1 cellular context compared by ENCODE assay signal in genomic region chr3:191741847-191742350, GRCh38.
TF ChIP-seq lines count a peak whose summit lies in the region.
"Not testable (repeated sequence)": the region's sequence is repeated elsewhere in the genome, so short reads cannot be mapped to it uniquely, and the experiment has no call there.

No MANE protein-coding gene starts in this region.

TF ChIP-seq in HepG2, 621 proteins besides CTCF, POLR2A, EP300 and RAD21 (continued from another document and continues in another):
- TF ChIP-seq HNF1B (CRISPR knock-in tag; IDR thresholded peaks at IDR 0.05) (peak; percentile 94), HOMEZ (CRISPR knock-in tag; IDR thresholded peaks at IDR 0.05; ENCODE audit: low read depth) (peak; percentile 97), IRF2 (CRISPR knock-in tag; IDR thresholded peaks at IDR 0.05) (peak; percentile 28; the same call in 1 of the 2 replicates), CEBPB (IDR thresholded peaks at IDR 0.05; ENCODE audit: borderline replicate concordance, low read depth, low read length) (peak; percentile 3; the same call in 1 of the 2 replicates), ZFY (CRISPR knock-in tag; IDR thresholded peaks at IDR 0.05) (peak; percentile 55), ZNF614 (CRISPR knock-in tag; IDR thresholded peaks at IDR 0.05; ENCODE audit: borderline replicate concordance) (peak; percentile 71), ZGPAT (CRISPR knock-in tag; IDR thresholded peaks at IDR 0.05) (peak; percentile 51), NCOR1 (IDR thresholded peaks at IDR 0.05; ENCODE audit: borderline replicate concordance, low read length) (peak; percentile 32; the same call in 1 of the 2 replicates), ZNF264 (CRISPR knock-in tag; IDR thresholded peaks at IDR 0.05) (peak; percentile 57; the same call in 1 of the 2 replicates), ZNF503 (CRISPR knock-in tag; IDR thresholded peaks at IDR 0.05) (peak; percentile 51; the same call in 1 of the 2 replicates), SIX1 (CRISPR knock-in tag; IDR thresholded peaks at IDR 0.05; ENCODE audit: borderline replicate concordance) (peak; percentile 57; the same call in 1 of the 2 replicates), MAF1 (CRISPR knock-in tag; IDR thresholded peaks at IDR 0.05; ENCODE audit: borderline replicate concordance) (peak; percentile 8; the same call in 1 of the 2 replicates), HDAC2 (CRISPR knock-in tag; IDR thresholded peaks at IDR 0.05) (peak; percentile 67; the same call in 1 of the 2 replicates), FOXJ3 (CRISPR knock-in tag; IDR thresholded peaks at IDR 0.05; ENCODE audit: borderline replicate concordance) (peak; percentile 73; the same call in 1 of the 2 replicates), PATZ1 (CRISPR knock-in tag; IDR thresholded peaks at IDR 0.05) (peak; percentile 38; the same call in 1 of the 2 replicates), RFXAP (CRISPR knock-in tag; IDR thresholded peaks at IDR 0.05; ENCODE audit: borderline replicate concordance) (0 out of 2 replicates have a peak, but pooled peaks have one; percentile 40), ATF3 (CRISPR knock-in tag; IDR thresholded peaks at IDR 0.05) (peak; percentile 72), GFI1 (CRISPR knock-in tag; IDR thresholded peaks at IDR 0.05; ENCODE audit: borderline replicate concordance) (0 out of 2 replicates have a peak, but pooled peaks have one; percentile 14), HDAC1 (CRISPR knock-in tag; IDR thresholded peaks at IDR 0.05) (peak; percentile 44; the same call in 1 of the 2 replicates), AHDC1 (CRISPR knock-in tag; IDR thresholded peaks at IDR 0.05; ENCODE audit: borderline replicate concordance) (peak; percentile 54; the same call in 1 of the 2 replicates), ZNF317 (CRISPR knock-in tag; IDR thresholded peaks at IDR 0.05) (peak; percentile 26; the same call in 1 of the 2 replicates), DR1 (CRISPR knock-in tag; IDR thresholded peaks at IDR 0.05) (0 out of 2 replicates have a peak, but pooled peaks have one; percentile 36), PHF21A (CRISPR knock-in tag; IDR thresholded peaks at IDR 0.05) (peak; percentile 79), SOX6 (CRISPR knock-in tag; IDR thresholded peaks at IDR 0.05) (peak; percentile 83), ZNF574 (CRISPR knock-in tag; IDR thresholded peaks at IDR 0.05) (peak; percentile 28; the same call in 1 of the 2 replicates), ZNF569 (CRISPR knock-in tag; IDR thresholded peaks at IDR 0.05; ENCODE audit: borderline replicate concordance) (peak; percentile 77; the same call in 1 of the 2 replicates), ZNF800 (CRISPR knock-in tag; IDR thresholded peaks at IDR 0.05) (peak; percentile 39; the same call in 1 of the 2 replicates)
- not testable (repeated sequence) for TF ChIP-seq SOX6 (IDR thresholded peaks at IDR 0.05)
